ENCODE assay signal across 8 cellular contexts in the genomic region with DNA sequence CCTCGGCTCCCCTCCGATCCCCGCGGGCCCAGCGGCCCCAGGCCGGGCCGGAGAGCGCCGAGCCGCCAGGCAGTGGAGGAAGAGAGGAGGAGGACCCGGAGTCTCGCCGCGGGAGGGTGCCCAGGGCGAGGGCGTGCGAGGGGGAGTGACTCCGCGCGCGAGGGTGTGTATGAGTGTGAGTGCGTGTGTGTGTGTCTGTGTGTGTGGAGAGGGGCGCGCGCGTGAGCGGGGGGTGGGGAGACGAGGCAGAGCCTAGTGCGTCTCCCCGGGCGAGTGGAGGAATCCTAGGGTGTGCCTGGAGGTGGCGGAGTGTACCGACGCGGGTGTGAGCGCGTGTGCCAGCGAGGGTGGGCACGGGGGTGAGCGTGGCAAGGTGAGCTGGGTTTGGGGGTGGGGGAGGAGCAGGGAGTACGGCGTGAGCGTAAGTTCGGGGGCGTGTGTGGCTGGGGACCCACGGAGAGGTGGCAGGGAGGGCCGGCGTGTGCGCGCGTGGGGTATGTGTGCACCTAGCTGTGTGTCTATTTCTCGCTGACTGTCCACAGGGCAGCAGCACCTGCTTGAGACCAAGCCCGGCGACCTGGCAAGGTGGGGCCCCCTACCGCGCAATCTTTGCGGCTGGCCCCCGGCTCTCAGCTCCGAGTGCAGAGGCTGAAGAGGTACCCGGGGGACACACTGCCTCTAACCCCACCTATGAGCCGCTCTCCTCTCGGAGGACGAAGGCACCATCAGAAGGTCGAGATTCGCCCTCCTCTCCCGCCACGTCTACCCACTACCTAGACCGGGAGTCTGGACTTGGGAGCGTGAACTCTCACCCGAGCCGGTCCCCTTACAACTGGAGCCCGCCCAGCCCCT. TPM values are rescaled to one million over a fixed set of nuclear protein-coding genes. Genes with fewer than 3 reads are reported as not detected.
DNase-seq lines count a peak whose midpoint lies in the region; ATAC-seq and TF ChIP-seq lines count a peak whose summit lies in the region.

No MANE protein-coding gene starts in this region.

- DNase-seq in AG04450 (ENCODE audit: low read depth, low spot score) (no peak), anterior cingulate cortex (lab: John Stamatoyannopoulos, UW) (peak in 31 of 58 donors; percentile 11 to 78 (median 41)), iPS-NIHi11 (ENCODE audit: low spot score) (peak; percentile 56), KBM-7 (no peak)

- POLR2A ChIA-PET in AG04450 (lab: Yijun Ruan, JAX): no interaction called here

- CTCF ChIA-PET in AG04450 (lab: Charles Lee): no interaction called here

- H3K4me3 ChIP-seq in AG04450 (ENCODE audit: low read depth, low read length) (peak overlapping the region; percentile 32; the same call in 1 of the 2 replicates), skin epidermis (peak overlapping the region; percentile 35 to 58 (median 45))

- no peak for TF ChIP-seq CTCF in AG04450 (IDR thresholded peaks at IDR 0.05; ENCODE audit: low read depth, low read length)

- peaks cover 65% of the 10 kb centered on the region for H3K27me3 ChIP-seq in AG04450 (ENCODE audit: control insufficient read depth, insufficient read depth, low read length)

- H3K27ac ChIP-seq in AG04450 (ENCODE audit: low read depth, low read length) (no peak overlapping the region), skin epidermis (peak overlapping the region in 17 of 21 experiments; percentile 2 to 86 (median 73))

- ATAC-seq in HG02759 (IDR thresholded peaks at IDR 0.05; ENCODE audit: unreplicated experiment): peak; percentile 20
- no peak for ATAC-seq in GM18868 (IDR thresholded peaks at IDR 0.05; ENCODE audit: unreplicated experiment)
- ATAC-seq in HG02763 (IDR thresholded peaks at IDR 0.05; ENCODE audit: unreplicated experiment): no peak

- in situ Hi-C loops in KBM-7 (cut with MboI; ENCODE audit: low pct_unique_long_range_greater_than_20kb, low sequenced_read_pairs): no loop called here

- H3K9me3 ChIP-seq in AG04450 (ENCODE audit: control insufficient read depth, insufficient read depth, low read length): peaks cover 4% of the 10 kb centered on the region; the same call in 1 of the 2 replicates

RNA-seq across cellular contexts. Expression of a gene that starts 0.8 kb away (rescaled TPM):
- polyA plus RNA-seq in AG04450 (2011; rRNA removed): 0.02 and 0.06 TPM in 2 replicates
- polyA minus RNA-seq in AG04450 (2011; rRNA and poly(A)+ RNA removed): 0.04 TPM in 1 of 2 replicates, not detected in the other

Comparison
In these comparisons a context has a peak if more than half of its experiments do, and no peak if none do; other contexts are left out.
1. DNase-seq: peak in anterior cingulate cortex (31 of 58) and iPS-NIHi11 (single experiment); none in AG04450 (single experiment) and KBM-7 (single experiment).